Comparison of ENCODE assay signal across 19 cellular contexts in the genomic region with DNA sequence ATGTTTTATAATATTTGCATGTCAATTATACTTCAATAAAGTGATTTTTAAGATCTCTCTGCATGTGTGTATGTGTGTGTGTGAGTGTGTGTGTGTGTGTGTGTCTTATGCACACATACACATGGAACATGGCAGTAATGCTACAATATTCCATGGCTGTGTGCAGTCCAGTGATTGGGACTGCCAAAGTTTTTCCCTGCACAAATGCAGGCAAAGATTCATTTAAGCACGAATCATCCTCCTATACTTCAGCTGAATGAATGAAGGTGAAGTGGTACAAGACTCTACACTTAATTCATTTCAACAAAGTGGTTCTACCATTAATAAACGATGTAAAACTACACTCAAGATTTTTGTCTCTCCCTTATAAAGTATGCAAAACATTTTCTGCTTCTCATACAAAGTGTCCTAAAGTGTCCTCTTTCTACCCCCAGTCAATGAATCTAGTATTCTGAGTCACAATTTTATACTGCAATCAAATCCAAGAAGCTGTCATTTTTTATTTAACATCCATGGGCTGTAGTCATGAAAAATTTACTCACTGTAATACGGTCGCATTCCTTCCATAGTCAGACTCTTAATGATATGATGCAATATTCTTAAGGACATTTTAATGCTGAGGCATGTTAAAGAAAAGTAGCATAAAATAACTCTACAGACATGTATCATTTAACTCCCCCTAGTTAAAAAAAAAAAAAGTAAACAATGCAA.
DNase-seq lines count a peak whose midpoint lies in the region; ATAC-seq, FAIRE-seq and TF ChIP-seq lines count a peak whose summit lies in the region.
"Had no signal": no experiment of that assay in that cellular context is flagged by ENCODE, and none has a peak within 500 bp of the region (broad histone marks: within the 10 kb centered on the region; RNA-seq: fewer than 3 reads in every experiment).

No MANE protein-coding gene starts in this region.

- no peak for TF ChIP-seq POLR2A in HepG2 (IDR thresholded peaks at IDR 0.05; ENCODE audit: insufficient read depth in 1 of 2, low read depth in 2 of 2, low read length in 2 of 2)
- no peak for TF ChIP-seq POLR2A in right lobe of liver (IDR thresholded peaks at IDR 0.05)
- no peak for TF ChIP-seq POLR2A in K562 (conservative IDR thresholded peaks at IDR 0.05)
- no peak for TF ChIP-seq POLR2A in gastroesophageal sphincter (IDR thresholded peaks at IDR 0.05)

- no peaks in the 10 kb centered on the region for H3K4me1 Mint-ChIP-seq in CD8-positive, alpha-beta memory T cell
- no peaks in the 10 kb centered on the region for H3K4me1 Mint-ChIP-seq in naive thymus-derived CD4-positive, alpha-beta T cell

- H3K4me2 ChIP-seq in HepG2 (ENCODE audit: low read depth, low read length) = no peak overlapping the region
- no peak overlapping the region for H3K4me2 ChIP-seq in K562 (ENCODE audit: insufficient read depth, low read length)

- H3K27ac ChIP-seq in HepG2 (ENCODE audit: extremely low read length, insufficient read depth, low read length) (no peak overlapping the region), right lobe of liver (no peak overlapping the region), K562 (ENCODE audit: extremely low read depth, low read depth, low read length) (no peak overlapping the region), gastroesophageal sphincter (no peak overlapping the region)
- H3K27ac ChIP-seq in CD8-positive, alpha-beta memory T cell (ENCODE audit: low read depth, low read length) = no peak overlapping the region
- no peak overlapping the region for H3K27ac ChIP-seq in naive thymus-derived CD4-positive, alpha-beta T cell (ENCODE audit: low read depth, low read length)
- H3K27ac ChIP-seq: 22Rv1, breast epithelium had no signal

- no peak overlapping the region for H3K4me3 Mint-ChIP-seq in CD8-positive, alpha-beta memory T cell
- no peak overlapping the region for H3K4me3 Mint-ChIP-seq in naive thymus-derived CD4-positive, alpha-beta T cell
- H3K4me3 Mint-ChIP-seq: activated naive CD4-positive, alpha-beta T cell treated with anti-CD3 and anti-CD28 coated beads for 36 hours; effector memory CD8-positive, alpha-beta T cell had no signal

- H3K27ac Mint-ChIP-seq in CD8-positive, alpha-beta memory T cell = no peak overlapping the region
- no peak overlapping the region for H3K27ac Mint-ChIP-seq in naive thymus-derived CD4-positive, alpha-beta T cell
- H3K27ac Mint-ChIP-seq: activated naive CD4-positive, alpha-beta T cell treated with anti-CD3 and anti-CD28 coated beads for 36 hours; effector memory CD8-positive, alpha-beta T cell had no signal

- TF ChIP-seq EP300 in HepG2 (IDR thresholded peaks at IDR 0.05; ENCODE audit: low read depth in 2 of 2, low read length in 2 of 2) (no peak), HepG2 (CRISPR knock-in tag; IDR thresholded peaks at IDR 0.05; ENCODE audit: borderline replicate concordance) (no peak), K562 (IDR thresholded peaks at IDR 0.05; ENCODE audit: low read length) (no peak), gastroesophageal sphincter (IDR thresholded peaks at IDR 0.05) (no peak)

- no peak for TF ChIP-seq CTCF in HepG2 (CRISPR knock-in tag; IDR thresholded peaks at IDR 0.05)
- no peak for TF ChIP-seq CTCF in right lobe of liver (IDR thresholded peaks at IDR 0.05)
- no peak for TF ChIP-seq CTCF in K562 (IDR thresholded peaks at IDR 0.05 in 2 of 3, conservative IDR thresholded peaks at IDR 0.05 in 1 of 3; ENCODE audit: insufficient read depth in 2 of 3, low read depth in 1 of 3, low read length in 3 of 3)
- no peak for TF ChIP-seq CTCF in gastroesophageal sphincter (IDR thresholded peaks at IDR 0.05)

- H3K9me3 ChIP-seq in HepG2 (ENCODE audit: low read length) (no peaks in the 10 kb centered on the region), right lobe of liver (no peaks in the 10 kb centered on the region), K562 (replicated peaks; ENCODE audit: control insufficient read depth, insufficient read depth, low read depth, low read length) (no peaks in the 10 kb centered on the region), gastroesophageal sphincter (peaks cover 0 to 6% (median 0%) of the 10 kb centered on the region in 3 donors)
- H3K9me3 ChIP-seq in CD8-positive, alpha-beta memory T cell (ENCODE audit: low read length) = no peaks in the 10 kb centered on the region
- no peaks in the 10 kb centered on the region for H3K9me3 ChIP-seq in naive thymus-derived CD4-positive, alpha-beta T cell (ENCODE audit: control insufficient read depth in 2 of 3, low read length in 3 of 3)
- H3K9me3 ChIP-seq: breast epithelium had no signal

- H3K9me3 Mint-ChIP-seq in CD8-positive, alpha-beta memory T cell = peaks cover 0 to 5% (median 0%) of the 10 kb centered on the region in 5 donors
- peaks cover 0 to 11% (median 2%) of the 10 kb centered on the region in 11 donors for H3K9me3 Mint-ChIP-seq in naive thymus-derived CD4-positive, alpha-beta T cell
- H3K9me3 Mint-ChIP-seq: effector memory CD8-positive, alpha-beta T cell had no signal

- POLR2A ChIA-PET in HepG2 (lab: Yijun Ruan, JAX) (no interaction called here), K562 (lab: Yijun Ruan, JAX) (no interaction called here)
- POLR2A ChIA-PET in CD8-positive, alpha-beta memory T cell (lab: Charles Lee) = no interaction called here
- POLR2A ChIA-PET in naive thymus-derived CD4-positive, alpha-beta T cell (lab: Charles Lee) = no interaction called here

- H2AFZ ChIP-seq in HepG2 (ENCODE audit: low read length) (no peak overlapping the region), K562 (ENCODE audit: low read depth, low read length) (no peak overlapping the region)

- H3K27me3 Mint-ChIP-seq in CD8-positive, alpha-beta memory T cell = peaks cover 7 to 13% of the 10 kb centered on the region in 2 donors
- H3K27me3 Mint-ChIP-seq in naive thymus-derived CD4-positive, alpha-beta T cell = peaks cover 8 to 17% (median 13%) of the 10 kb centered on the region in 5 donors

- no peaks in the 10 kb centered on the region for H4K20me1 ChIP-seq in HepG2 (ENCODE audit: insufficient read depth, low read length)
- no peaks in the 10 kb centered on the region for H4K20me1 ChIP-seq in K562 (replicated peaks; ENCODE audit: control insufficient read depth, insufficient read depth, low read length)

- H3K4me1 ChIP-seq in HepG2 (ENCODE audit: insufficient read depth, low read length) (0 out of 2 replicates have a peak, but pooled peaks cover 8% of the 10 kb centered on the region), right lobe of liver (no peaks in the 10 kb centered on the region), K562 (replicated peaks in 1 of 2; ENCODE audit: control insufficient read depth in 2 of 2, insufficient read depth in 2 of 2, low read length in 2 of 2) (peaks cover 0 to 2% of the 10 kb centered on the region in 2 experiments; a peak in 2 of 5 replicates), gastroesophageal sphincter (no peaks in the 10 kb centered on the region)
- H3K4me1 ChIP-seq in CD8-positive, alpha-beta memory T cell (ENCODE audit: insufficient read depth, low read length) = no peaks in the 10 kb centered on the region
- no peaks in the 10 kb centered on the region for H3K4me1 ChIP-seq in naive thymus-derived CD4-positive, alpha-beta T cell (ENCODE audit: control insufficient read depth in 2 of 2, insufficient read depth in 2 of 2, low read length in 2 of 2)
- H3K4me1 ChIP-seq: breast epithelium had no signal

- H3K9ac ChIP-seq in HepG2 (ENCODE audit: insufficient read depth, low read depth, low read length) (no peak overlapping the region), K562 (ENCODE audit: insufficient read depth in 1 of 2, low read depth in 2 of 2, low read length in 2 of 2) (no peak overlapping the region)

- BruUV-seq in HepG2 (replicated peaks; lab: Mats Ljungman, UMichigan) (no TSS peak), K562 (replicated peaks; lab: Mats Ljungman, UMichigan) (no TSS peak)

- H3K36me3 ChIP-seq in HepG2 (replicated peaks in 1 of 2; ENCODE audit: control insufficient read depth in 1 of 2, insufficient read depth in 2 of 2, low read length in 2 of 2) (no peaks in the 10 kb centered on the region), right lobe of liver (no peaks in the 10 kb centered on the region), K562 (ENCODE audit: control insufficient read depth, insufficient read depth, low read length) (no peaks in the 10 kb centered on the region), gastroesophageal sphincter (peaks cover 0 to 3% of the 10 kb centered on the region in 2 donors)
- no peaks in the 10 kb centered on the region for H3K36me3 ChIP-seq in CD8-positive, alpha-beta memory T cell (ENCODE audit: insufficient read depth, low read length)
- H3K36me3 ChIP-seq in naive thymus-derived CD4-positive, alpha-beta T cell (ENCODE audit: control insufficient read depth in 2 of 3, insufficient read depth in 3 of 3, low read length in 3 of 3) = no peaks in the 10 kb centered on the region
- H3K36me3 ChIP-seq: breast epithelium had no signal

- no peaks in the 10 kb centered on the region for H3K9me1 ChIP-seq in K562 (ENCODE audit: control insufficient read depth, insufficient read depth, low read length)

- no peak overlapping the region for H3K4me3 ChIP-seq in HepG2 (replicated peaks in 1 of 3; ENCODE audit: insufficient read depth in 1 of 3, low read depth in 2 of 3, low read length in 3 of 3)
- H3K4me3 ChIP-seq in right lobe of liver = no peak overlapping the region
- no peak overlapping the region for H3K4me3 ChIP-seq in K562
- H3K4me3 ChIP-seq in gastroesophageal sphincter = no peak overlapping the region
- H3K4me3 ChIP-seq in CD8-positive, alpha-beta memory T cell (ENCODE audit: low read length) = no peak overlapping the region
- no peak overlapping the region for H3K4me3 ChIP-seq in naive thymus-derived CD4-positive, alpha-beta T cell (ENCODE audit: low read length)
- H3K4me3 ChIP-seq: breast epithelium had no signal

- H3K27me3 ChIP-seq in HepG2 (ENCODE audit: control insufficient read depth in 1 of 2, insufficient read depth in 2 of 2, low read length in 2 of 2) = no peaks in the 10 kb centered on the region
- H3K27me3 ChIP-seq in right lobe of liver = no peaks in the 10 kb centered on the region
- H3K27me3 ChIP-seq in K562 (ENCODE audit: control insufficient read depth in 2 of 2, insufficient read depth in 2 of 2, low read length in 2 of 2) = no peaks in the 10 kb centered on the region
- H3K27me3 ChIP-seq in gastroesophageal sphincter = no peaks in the 10 kb centered on the region
- H3K27me3 ChIP-seq in CD8-positive, alpha-beta memory T cell (ENCODE audit: insufficient read depth, low read length, poor library complexity, severe bottlenecking) = peaks cover 4% of the 10 kb centered on the region
- no peaks in the 10 kb centered on the region for H3K27me3 ChIP-seq in naive thymus-derived CD4-positive, alpha-beta T cell (ENCODE audit: control insufficient read depth in 2 of 2, insufficient read depth in 2 of 2, low read length in 2 of 2)
- H3K27me3 ChIP-seq: breast epithelium had no signal

- DNase-seq in HepG2 (ENCODE audit: low spot score) (no peak), right lobe of liver (no peak), K562 (ENCODE audit: extremely low read depth in 1 of 4, low spot score in 3 of 4) (no peak), GF-D8 (lab: John Stamatoyannopoulos, UW) (no peak)
- DNase-seq in CD8-positive, alpha-beta memory T cell = no peak
- DNase-seq in stimulated activated CD4-positive, alpha-beta T cell treated with anti-CD3 and anti-CD28 coated beads, Interleukin-4, amount 100 ng/mL, for 1 hour = no peak
- DNase-seq in naive thymus-derived CD4-positive, alpha-beta T cell = no peak
- DNase-seq: activated naive CD4-positive, alpha-beta T cell treated with anti-CD3 and anti-CD28 coated beads for 36 hours; COR-L47; effector memory CD8-positive, alpha-beta T cell; head of caudate nucleus; kidney glomerular epithelial cell; NCI-H1048; posterior cingulate gyrus; stimulated activated CD4-positive, alpha-beta T cell treated with anti-CD3 and anti-CD28 coated beads, Interleukin-15, amount 100 ng/mL, for 24 hours; T-helper 2 cell had no signal

- peaks cover 0 to 3% (median 0%) of the 10 kb centered on the region in 3 donors for H3K36me3 Mint-ChIP-seq in CD8-positive, alpha-beta memory T cell
- H3K36me3 Mint-ChIP-seq in naive thymus-derived CD4-positive, alpha-beta T cell = peaks cover 0 to 3% (median 0%) of the 10 kb centered on the region in 5 donors

- TF ChIP-seq RAD21 in HepG2 (CRISPR knock-in tag; IDR thresholded peaks at IDR 0.05) (no peak), K562 (CRISPR knock-in tag; conservative IDR thresholded peaks at IDR 0.05 in 1 of 2, IDR thresholded peaks at IDR 0.05 in 1 of 2) (no peak)

- 97% methylated on average over 4 of the region's 4 CpGs for WGBS in HepG2 (ENCODE audit: low lambda C conversion rate)
- 73% methylated on average over 4 of the region's 4 CpGs for WGBS in right lobe of liver (ENCODE audit: insufficient coverage, low coverage, low lambda C conversion rate, missing lambda C conversion rate)
- WGBS in K562 (ENCODE audit: insufficient coverage, low coverage, missing lambda C conversion rate) = 70% methylated on average over 4 of the region's 4 CpGs
- 37 to 46% methylated on average over 4 of the region's 4 CpGs for WGBS in gastroesophageal sphincter (ENCODE audit: low coverage in 1 of 2), 2 donors

- H3K79me2 ChIP-seq in HepG2 (ENCODE audit: insufficient read depth, low read length) (no peaks in the 10 kb centered on the region), K562 (ENCODE audit: control insufficient read depth, insufficient read depth, low read length) (no peaks in the 10 kb centered on the region)

- FAIRE-seq in HepG2 (lab: Jason Lieb, UNC) = no peak
- FAIRE-seq in K562 (lab: Jason Lieb, UNC) = no peak

- ATAC-seq in HepG2 (no peak), right lobe of liver (no peak), K562 (no peak), gastroesophageal sphincter (peak; percentile 36)
- ATAC-seq in naive thymus-derived CD4-positive, alpha-beta T cell = no peak
- ATAC-seq: effector memory CD8-positive, alpha-beta T cell had no signal

- CTCF ChIA-PET in HepG2 (lab: Yijun Ruan, JAX; ENCODE audit: low intra/inter-chr PET ratio, low total read pairs) = no interaction called here
- CTCF ChIA-PET in K562 (lab: Yijun Ruan, JAX; ENCODE audit: low intra/inter-chr PET ratio) = no interaction called here
- CTCF ChIA-PET in CD8-positive, alpha-beta memory T cell (lab: Charles Lee) = no interaction called here
- CTCF ChIA-PET in naive thymus-derived CD4-positive, alpha-beta T cell (lab: Charles Lee) = no interaction called here

- intact Hi-C loops in HepG2 (cut with micrococcal nuclease; ENCODE audit: unreplicated experiment) (no loop called here), right lobe of liver (cut with DNase I) (no loop called here), K562 (cut with micrococcal nuclease) (no loop called here)
- intact Hi-C loops in naive thymus-derived CD4-positive, alpha-beta T cell (cut with micrococcal nuclease) = no loop called here

- in situ Hi-C loops in HepG2 (cut with HindIII; ENCODE audit: extremely low pct_ligation_motif_present, low pct_unique_long_range_greater_than_20kb) = no loop called here
- in situ Hi-C loops in K562 (cut with MboI) = no loop called here

Comparison
In these comparisons a context has a peak if more than half of its experiments do, and no peak if none do; other contexts are left out.
1. Of the 241 proteins assayed by ChIP-seq in both HepG2 and K562: peak only in HepG2: none; only in K562: CEBPG; in both: CEBPB; in neither: 238; mixed calls (peak in some experiments, not most) for 1.